1 cellular context compared by ENCODE assay signal in genomic region chr20:4216142-4216735, GRCh38.
TF ChIP-seq lines count a peak whose summit lies in the region.

No MANE protein-coding gene starts in this region.

TF ChIP-seq in IMR-90, 13 proteins besides CTCF, POLR2A, EP300 and RAD21 (continued from another document):
- TF ChIP-seq FOS (IDR thresholded peaks at IDR 0.05; ENCODE audit: low read depth, low read length) (no peak), SMC3 (IDR thresholded peaks at IDR 0.05; ENCODE audit: low read depth, low read length) (no peak), CEBPB (IDR thresholded peaks at IDR 0.05; ENCODE audit: low read depth, low read length) (no peak), MAZ (IDR thresholded peaks at IDR 0.05; ENCODE audit: borderline replicate concordance, low read depth, low read length) (no peak), NFE2L2 (IDR thresholded peaks at IDR 0.05; ENCODE audit: low read depth, low read length) (no peak), ELK1 (IDR thresholded peaks at IDR 0.05; ENCODE audit: borderline replicate concordance, low read depth, low read length) (no peak), RFX5 (IDR thresholded peaks at IDR 0.05; ENCODE audit: low read depth, low read length) (no peak), CHD1 (IDR thresholded peaks at IDR 0.05; ENCODE audit: low read depth, low read length) (no peak), MAFK (IDR thresholded peaks at IDR 0.05; ENCODE audit: low read depth, low read length) (no peak), BHLHE40 (IDR thresholded peaks at IDR 0.05; ENCODE audit: low read depth, low read length) (no peak)
TF ChIP-seq in IMR-90: peak in this region for 0.
